18 cellular contexts compared by ENCODE assay signal in the genomic region with DNA sequence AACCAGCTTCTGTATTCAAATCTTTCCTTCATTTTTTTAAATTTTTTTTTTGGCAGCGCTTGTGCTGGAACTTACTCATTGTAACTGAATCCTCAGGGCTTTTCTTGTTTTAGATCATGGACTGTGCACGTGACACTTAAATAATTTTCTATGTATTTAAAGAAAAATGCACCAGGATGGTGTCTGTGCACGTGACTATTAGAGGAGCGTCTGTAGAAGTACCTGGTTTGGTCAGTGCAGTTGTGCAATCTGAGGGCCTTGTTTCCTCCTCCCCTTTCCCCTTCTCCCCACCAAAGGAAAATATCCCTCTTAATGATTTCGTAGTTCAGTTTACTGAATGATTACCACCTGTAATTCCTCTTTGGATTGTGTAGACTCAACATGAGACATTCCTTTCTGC. TPM values are rescaled to one million over a fixed set of nuclear protein-coding genes. Genes with fewer than 3 reads are reported as not detected.
DNase-seq lines count a peak whose midpoint lies in the region; ATAC-seq and TF ChIP-seq lines count a peak whose summit lies in the region.
"Had no signal": no experiment of that assay in that cellular context is flagged by ENCODE, and none has a peak within 500 bp of the region (broad histone marks: within the 10 kb centered on the region; RNA-seq: fewer than 3 reads in every experiment).

No MANE protein-coding gene starts in this region.

- H3K79me1 ChIP-seq in neuronal stem cell (ENCODE audit: low read depth, low read length), result no peaks in the 10 kb centered on the region

- H3K4ac ChIP-seq in neuronal stem cell (ENCODE audit: low read length), result no peak overlapping the region

- peak overlapping the region in 6 of 8 donors; percentile 12 to 61 (median 41) for H3K27ac Mint-ChIP-seq in CD8-positive, alpha-beta memory T cell
- H3K27ac Mint-ChIP-seq in T-helper 17 cell, result peak overlapping the region; percentile 77
- H3K27ac Mint-ChIP-seq: activated CD4-positive, alpha-beta T cell treated with anti-CD3 and anti-CD28 coated beads, Interleukin-2, amount 10 ng/mL, durations not matched to agents 7 days and 5 days; activated naive CD4-positive, alpha-beta T cell treated with anti-CD3 and anti-CD28 coated beads, Interleukin-2, amount 50 U/mL, for 72 hours had no signal

- H4K91ac ChIP-seq in neuronal stem cell (ENCODE audit: low read depth, low read length, poor library complexity), result no peak overlapping the region

- peaks cover 39% of the 10 kb centered on the region for H3K36me3 ChIP-seq in CD8-positive, alpha-beta memory T cell (ENCODE audit: insufficient read depth, low read length)
- peaks cover 19 to 60% of the 10 kb centered on the region in 2 donors for H3K36me3 ChIP-seq in neuronal stem cell (replicated peaks in 1 of 2; ENCODE audit: control insufficient read depth in 2 of 2, insufficient read depth in 2 of 2, low read length in 2 of 2)
- H3K36me3 ChIP-seq in BE2C, result no peaks in the 10 kb centered on the region; the same call in 1 of the 2 replicates

- no peaks in the 10 kb centered on the region for H3K27me3 ChIP-seq in CD8-positive, alpha-beta memory T cell (ENCODE audit: insufficient read depth, low read length, poor library complexity, severe bottlenecking)
- no peaks in the 10 kb centered on the region for H3K27me3 ChIP-seq in neuronal stem cell (ENCODE audit: control insufficient read depth in 3 of 3, insufficient read depth in 3 of 3, low read depth in 1 of 3, low read length in 3 of 3)
- no peaks in the 10 kb centered on the region for H3K27me3 ChIP-seq in BE2C
- H3K27me3 ChIP-seq: Peyer's patch had no signal

- no peak overlapping the region for H3K4me2 ChIP-seq in neuronal stem cell (ENCODE audit: insufficient read depth, low read length, poor library complexity, severe bottlenecking)
- H3K4me2 ChIP-seq: SK-N-SH had no signal

- H2BK5ac ChIP-seq in neuronal stem cell (ENCODE audit: low read length), result no peak overlapping the region

- H3K27ac ChIP-seq in CD8-positive, alpha-beta memory T cell (ENCODE audit: low read depth, low read length), result no peak overlapping the region
- H3K27ac ChIP-seq in neuronal stem cell (replicated peaks; ENCODE audit: low read length), result peak overlapping the region; percentile 10
- H3K27ac ChIP-seq: epithelial cell of prostate, parathyroid adenoma, Peyer's patch had no signal

- no peak for DNase-seq in CD8-positive, alpha-beta memory T cell
- no peak for DNase-seq in T-helper 17 cell
- DNase-seq in fibroblast of pulmonary artery (ENCODE audit: low read depth), result peak; percentile 10
- DNase-seq in neuronal stem cell (ENCODE audit: low spot score), result no peak
- DNase-seq in BE2C, result no peak
- no peak for DNase-seq in H4 (ENCODE audit: low spot score)
- DNase-seq in NCI-H2227 treated with DMSO at 0.1 percent for 48 hours (lab: John Stamatoyannopoulos, UW), result no peak
- DNase-seq: activated CD4-positive, alpha-beta T cell treated with anti-CD3 and anti-CD28 coated beads, Interleukin-2, amount 10 ng/mL, durations not matched to agents 7 days and 5 days; AML-193; dermis blood vessel endothelial cell; GDM1; Peyer's patch; SK-N-SH; stimulated activated CD4-positive, alpha-beta T cell treated with anti-CD3 and anti-CD28 coated beads, Interleukin-2, amount 100 ng/mL, for 24 hours had no signal

- H3K23ac ChIP-seq in neuronal stem cell (ENCODE audit: low read depth, low read length, poor library complexity), result no peak overlapping the region

- no peak overlapping the region for H4K8ac ChIP-seq in neuronal stem cell (ENCODE audit: low read depth, low read length)

- CTCF ChIA-PET in CD8-positive, alpha-beta memory T cell (lab: Charles Lee), result interaction anchor here (0.7 to 1.5 kb wide), 2 partner anchors 22 to 31 kb away, joined by 3 read pairs; no protein-coding TSS in a partner anchor

- H3K9me3 Mint-ChIP-seq in CD8-positive, alpha-beta memory T cell, result no peaks in the 10 kb centered on the region
- H3K9me3 Mint-ChIP-seq: activated CD4-positive, alpha-beta T cell treated with anti-CD3 and anti-CD28 coated beads, Interleukin-2, amount 10 ng/mL, durations not matched to agents 7 days and 5 days; activated naive CD4-positive, alpha-beta T cell treated with anti-CD3 and anti-CD28 coated beads, Interleukin-2, amount 50 U/mL, for 72 hours had no signal

- H3K9ac ChIP-seq in neuronal stem cell (ENCODE audit: low read depth, low read length, poor library complexity), result no peak overlapping the region
- H3K9ac ChIP-seq: parathyroid adenoma, SK-N-SH had no signal

- peaks cover 13 to 63% (median 21%) of the 10 kb centered on the region in 3 donors for H3K36me3 Mint-ChIP-seq in CD8-positive, alpha-beta memory T cell
- H3K36me3 Mint-ChIP-seq in T-helper 17 cell (ENCODE audit: low read depth), result peaks cover 7% of the 10 kb centered on the region

- no peak overlapping the region for H3K4me3 ChIP-seq in CD8-positive, alpha-beta memory T cell (ENCODE audit: low read length)
- H3K4me3 ChIP-seq in fibroblast of pulmonary artery (replicated peaks; ENCODE audit: low read depth, low read length) (no peak overlapping the region), neuronal stem cell (ENCODE audit: low read length in 2 of 2) (no peak overlapping the region), BE2C (ENCODE audit: low read depth, low read length) (no peak overlapping the region)
- H3K4me3 ChIP-seq: Peyer's patch had no signal

- H3K18ac ChIP-seq in neuronal stem cell (ENCODE audit: low read length), result no peak overlapping the region

- peaks cover 0 to 2% of the 10 kb centered on the region in 2 donors for H3K27me3 Mint-ChIP-seq in CD8-positive, alpha-beta memory T cell
- no peaks in the 10 kb centered on the region for H3K27me3 Mint-ChIP-seq in T-helper 17 cell
- H3K27me3 Mint-ChIP-seq: activated CD4-positive, alpha-beta T cell treated with anti-CD3 and anti-CD28 coated beads, Interleukin-2, amount 10 ng/mL, durations not matched to agents 7 days and 5 days had no signal

- no peaks in the 10 kb centered on the region for H3K4me1 ChIP-seq in CD8-positive, alpha-beta memory T cell (ENCODE audit: insufficient read depth, low read length)
- H3K4me1 ChIP-seq in neuronal stem cell (ENCODE audit: control insufficient read depth in 2 of 2, insufficient read depth in 1 of 2, low read depth in 1 of 2, low read length in 2 of 2) (peaks cover 0 to 13% of the 10 kb centered on the region in 2 donors), BE2C (no peaks in the 10 kb centered on the region)
- H3K4me1 ChIP-seq: parathyroid adenoma had no signal

- no peak overlapping the region for H2BK12ac ChIP-seq in neuronal stem cell (ENCODE audit: low read length)

- no peak overlapping the region for H2AFZ ChIP-seq in neuronal stem cell (ENCODE audit: low read length)
- H2AFZ ChIP-seq: parathyroid adenoma had no signal

- peaks cover 0 to 7% (median 0%) of the 10 kb centered on the region in 3 donors for H3K4me1 Mint-ChIP-seq in CD8-positive, alpha-beta memory T cell
- H3K4me1 Mint-ChIP-seq in T-helper 17 cell, result peaks cover 12% of the 10 kb centered on the region
- H3K4me1 Mint-ChIP-seq: activated CD4-positive, alpha-beta T cell treated with anti-CD3 and anti-CD28 coated beads, Interleukin-2, amount 10 ng/mL, durations not matched to agents 7 days and 5 days had no signal

- POLR2A ChIA-PET in CD8-positive, alpha-beta memory T cell (lab: Charles Lee), result no interaction called here

- no peak overlapping the region for H3K14ac ChIP-seq in neuronal stem cell (ENCODE audit: low read length)

- H3K4me3 Mint-ChIP-seq in CD8-positive, alpha-beta memory T cell, result no peak overlapping the region
- no peak overlapping the region for H3K4me3 Mint-ChIP-seq in T-helper 17 cell
- H3K4me3 Mint-ChIP-seq: activated CD4-positive, alpha-beta T cell treated with anti-CD3 and anti-CD28 coated beads, Interleukin-2, amount 10 ng/mL, durations not matched to agents 7 days and 5 days had no signal

- H2AK5ac ChIP-seq in neuronal stem cell (ENCODE audit: low read depth, low read length), result no peak overlapping the region

- no peak for TF ChIP-seq CTCF in fibroblast of pulmonary artery (IDR thresholded peaks at IDR 0.05; ENCODE audit: low read length, missing control alignments)
- no peak for TF ChIP-seq CTCF in BE2C (IDR thresholded peaks at IDR 0.05; ENCODE audit: low read depth, low read length)

- ATAC-seq in T-helper 17 cell (no peak), HG03159 (IDR thresholded peaks at IDR 0.05; ENCODE audit: unreplicated experiment) (no peak)
- ATAC-seq: activated naive CD4-positive, alpha-beta T cell treated with anti-CD3 and anti-CD28 coated beads, Interleukin-2, amount 50 U/mL, for 72 hours had no signal

- WGBS in neuronal stem cell (ENCODE audit: extremely low coverage in 2 of 2, insufficient read length in 2 of 2, insufficient replicate concordance in 1 of 2), 2 donors, result no CpG with 5 or more reads among the region's 5 CpGs

- no peak overlapping the region for H2BK15ac ChIP-seq in neuronal stem cell (ENCODE audit: low read length)

- H2BK120ac ChIP-seq in neuronal stem cell (ENCODE audit: low read depth, low read length), result no peak overlapping the region

- no peaks in the 10 kb centered on the region for H3K9me3 ChIP-seq in CD8-positive, alpha-beta memory T cell (ENCODE audit: low read length)
- H3K9me3 ChIP-seq in T-helper 17 cell (ENCODE audit: control insufficient read depth, low read length, poor library complexity, severe bottlenecking) (no peaks in the 10 kb centered on the region), neuronal stem cell (replicated peaks in 1 of 2; ENCODE audit: control insufficient read depth in 2 of 2, insufficient read depth in 1 of 2, low read depth in 1 of 2, low read length in 2 of 2) (no peaks in the 10 kb centered on the region), BE2C (no peaks in the 10 kb centered on the region)
- H3K9me3 ChIP-seq: Peyer's patch, SK-N-SH had no signal

RNA-seq across cellular contexts. Expression of gene EDEM1, which starts 31.3 kb away (rescaled TPM):
- total RNA-seq in CD8-positive, alpha-beta memory T cell, result 100 to 1,000 TPM; 120 to 121 TPM
- polyA plus RNA-seq in CD8-positive, alpha-beta memory T cell, result 39.7 TPM
- 100 to 1,000 TPM; 109 to 111 TPM for total RNA-seq in T-helper 17 cell
- 7.8 TPM for polyA plus RNA-seq in neuronal stem cell (2013, experiment 1 of 2)
- polyA plus RNA-seq in neuronal stem cell (2013, experiment 2 of 2), result 8.3 TPM
- polyA plus RNA-seq in BE2C (2012; ENCODE audit: insufficient read depth, insufficient read length, low read depth), result 8.4 TPM
- total RNA-seq in H4 (2014; rRNA removed; shearing (Covaris generic)), result 13.0 and 17.5 TPM in 2 replicates
